18 cellular contexts compared by ENCODE assay signal in genomic region chr7:42319631-42320030, GRCh38.
DNase-seq lines count a peak whose midpoint lies in the region; ATAC-seq and TF ChIP-seq lines count a peak whose summit lies in the region.
"Had no signal": no experiment of that assay in that cellular context is flagged by ENCODE, and none has a peak within 500 bp of the region (broad histone marks: within the 10 kb centered on the region; RNA-seq: fewer than 3 reads in every experiment).

No MANE protein-coding gene starts in this region.

- H3K9ac ChIP-seq in GM23248: no peak overlapping the region

- no peaks in the 10 kb centered on the region for H3K4me1 Mint-ChIP-seq in immature natural killer cell

- TF ChIP-seq CTCF in AG10803 (conservative IDR thresholded peaks at IDR 0.05; ENCODE audit: low read length) (no peak), RWPE1 (conservative IDR thresholded peaks at IDR 0.05; ENCODE audit: low read depth) (no peak), epithelial cell of esophagus (IDR thresholded peaks at IDR 0.05; ENCODE audit: insufficient read depth, low read depth, low read length, missing control alignments) (no peak)

- POLR2A ChIA-PET in RWPE1 (lab: Yijun Ruan, JAX; ENCODE audit: low non-redundant PET): no interaction called here

- H4K20me1 ChIP-seq in GM23248 (ENCODE audit: insufficient read depth): no peaks in the 10 kb centered on the region

- no peaks in the 10 kb centered on the region for H3K9me3 ChIP-seq in GM23248 (ENCODE audit: low read depth)

- no peaks in the 10 kb centered on the region for H3K36me3 ChIP-seq in GM23248 (ENCODE audit: low read depth)

- H3K4me3 Mint-ChIP-seq in immature natural killer cell: no peak overlapping the region
- H3K4me3 Mint-ChIP-seq: CD4-positive, alpha-beta T cell; GM23338; HFFc6 had no signal

- in situ Hi-C loops in GM23248 (cut with MboI): no loop called here

- H3K27ac ChIP-seq in GM23248: no peak overlapping the region
- no peak overlapping the region for H3K27ac ChIP-seq in RWPE1
- H3K27ac ChIP-seq: C4-2B had no signal

- peaks cover 18% of the 10 kb centered on the region for H3F3A ChIP-seq in GM23248 (ENCODE audit: insufficient read depth)

- H3K4me2 ChIP-seq in GM23248 (ENCODE audit: unreplicated experiment): no peak overlapping the region
- H3K4me2 ChIP-seq: GM23338 had no signal

- H3K4me1 ChIP-seq in GM23248 (ENCODE audit: insufficient read depth): peaks cover 11% of the 10 kb centered on the region

- H3K4me3 ChIP-seq in AG10803 (ENCODE audit: low read length) (no peak overlapping the region), GM23248 (no peak overlapping the region), epithelial cell of esophagus (ENCODE audit: low read length) (no peak overlapping the region)
- H3K4me3 ChIP-seq: GM23338 had no signal

- 35% methylated on average over 2 of the region's 2 CpGs for WGBS in GM23248 (ENCODE audit: low coverage in 1 of 2, low lambda C conversion rate in 2 of 2, missing lambda C conversion rate in 2 of 2), 2 experiments

- H3K27ac Mint-ChIP-seq in immature natural killer cell: no peak overlapping the region
- H3K27ac Mint-ChIP-seq: CD4-positive, alpha-beta T cell; GM23338; HFFc6 had no signal

- peaks cover 0 to 5% (median 3%) of the 10 kb centered on the region in 3 donors for H3K27me3 Mint-ChIP-seq in immature natural killer cell (ENCODE audit: low read depth in 3 of 3)
- H3K27me3 Mint-ChIP-seq: CD4-positive, alpha-beta T cell had no signal

- peak; percentile 8 for DNase-seq in AG10803 (ENCODE audit: low read depth)
- DNase-seq in GM23248: peak; percentile 12
- DNase-seq in RWPE1 (ENCODE audit: low spot score): peak; percentile 5
- DNase-seq in epithelial cell of esophagus (ENCODE audit: low read depth): peak; percentile 46
- no peak for DNase-seq in immature natural killer cell
- DNase-seq: ACHN; AML-193; CD4-positive, alpha-beta T cell; DMS 273 treated with DMSO at 0.1 percent for 48 hours; DMS53; GDM1; HCEC 1CT; HFFc6; KG1 had no signal

- CTCF ChIA-PET in RWPE1 (lab: Yijun Ruan, JAX): interaction anchor here (0.8 kb wide), 1 partner anchor 403 kb away, joined by 4 read pairs; no protein-coding TSS in a partner anchor

- H2AFZ ChIP-seq in GM23248: no peak overlapping the region
- H2AFZ ChIP-seq: GM23338 had no signal

- peaks cover 0 to 5% (median 1%) of the 10 kb centered on the region in 6 donors for H3K9me3 Mint-ChIP-seq in immature natural killer cell
- H3K9me3 Mint-ChIP-seq: CD4-positive, alpha-beta T cell; GM23338; HFFc6 had no signal

- H3K36me3 Mint-ChIP-seq in immature natural killer cell: no peaks in the 10 kb centered on the region

- ATAC-seq in HG02840 (IDR thresholded peaks at IDR 0.05; ENCODE audit: low FRiP score, unreplicated experiment): no peak
- no peak for ATAC-seq in HG03571 (IDR thresholded peaks at IDR 0.05; ENCODE audit: unreplicated experiment)
- ATAC-seq: GM23338 had no signal

- no peaks in the 10 kb centered on the region for H3K9me2 ChIP-seq in GM23248 (ENCODE audit: insufficient read depth)

- H3K79me2 ChIP-seq in GM23248 (ENCODE audit: insufficient read depth): no peaks in the 10 kb centered on the region

- no peaks in the 10 kb centered on the region for H3K27me3 ChIP-seq in GM23248 (replicated peaks; ENCODE audit: insufficient read depth)

Comparison
In these comparisons a context has a peak if more than half of its experiments do, and no peak if none do; other contexts are left out.
1. DNase-seq: peak in AG10803 (single experiment), GM23248 (single experiment), RWPE1 (single experiment) and epithelial cell of esophagus (single experiment); none in immature natural killer cell (0 of 3).